In the genomic region with DNA sequence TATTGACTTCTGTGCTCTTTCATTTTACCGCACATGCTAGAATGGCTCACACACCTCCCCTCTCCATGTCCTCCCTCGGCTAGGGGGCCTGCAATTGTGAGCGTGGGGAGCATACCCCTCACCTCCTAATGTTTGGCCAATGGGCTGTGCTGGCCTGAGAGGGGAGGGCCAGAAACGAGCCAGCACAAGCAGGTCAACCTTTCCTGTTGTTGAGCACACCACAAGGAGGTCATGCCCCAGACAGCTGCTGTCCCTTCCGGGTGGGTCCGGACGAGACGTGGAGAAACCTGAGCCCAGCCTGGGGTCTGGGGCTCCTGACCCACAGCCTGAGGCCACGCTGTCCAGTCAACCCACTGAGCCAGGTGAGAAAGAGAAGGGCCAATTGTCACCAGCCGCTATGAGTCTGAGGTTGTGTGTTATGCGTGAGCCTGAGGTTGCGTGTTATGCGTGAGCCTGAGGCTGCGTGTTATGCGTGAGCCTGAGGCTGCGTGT, we compare ENCODE assay signal across 18 cellular contexts.
A peak's percentile ranks its signal among the peaks of the same experiment; 100 is the strongest.
DNase-seq lines count a peak whose midpoint lies in the region; TF ChIP-seq lines count a peak whose summit lies in the region.
"Had no signal": no experiment of that assay in that cellular context is flagged by ENCODE, and none has a peak within 500 bp of the region (broad histone marks: within the 10 kb centered on the region; RNA-seq: fewer than 3 reads in every experiment).

No MANE protein-coding gene starts in this region.

- H3K4me1 ChIP-seq in H9 (ENCODE audit: insufficient read depth, low read length): no peaks in the 10 kb centered on the region; the same call in 1 of the 2 replicates
- H3K4me1 ChIP-seq: HAP-1 had no signal

- H3K4me2 ChIP-seq in H9 (ENCODE audit: insufficient read depth, insufficient read length, low read length): no peak overlapping the region
- H3K4me2 ChIP-seq: PC-9, SK-N-SH had no signal

- H3K36me3 Mint-ChIP-seq in H9 (ENCODE audit: insufficient read depth in 1 of 3, low read depth in 3 of 3) (no peaks in the 10 kb centered on the region), type B pancreatic cell (no peaks in the 10 kb centered on the region)
- no peaks in the 10 kb centered on the region for H3K36me3 Mint-ChIP-seq in activated naive CD8-positive, alpha-beta T cell treated with anti-CD3 and anti-CD28 coated beads for 36 hours
- H3K36me3 Mint-ChIP-seq: CD4-positive, CD25-positive, alpha-beta regulatory T cell had no signal

- no peaks in the 10 kb centered on the region; a peak in 2 of 5 replicates for H3K9me3 Mint-ChIP-seq in H9
- no peaks in the 10 kb centered on the region for H3K9me3 Mint-ChIP-seq in type B pancreatic cell
- no peaks in the 10 kb centered on the region for H3K9me3 Mint-ChIP-seq in activated naive CD8-positive, alpha-beta T cell treated with anti-CD3 and anti-CD28 coated beads for 36 hours
- H3K9me3 Mint-ChIP-seq: CD4-positive, CD25-positive, alpha-beta regulatory T cell had no signal

- POLR2A ChIA-PET in RWPE1 (lab: Yijun Ruan, JAX; ENCODE audit: low non-redundant PET): no interaction called here

- no peak overlapping the region for H2BK20ac ChIP-seq in H9 (ENCODE audit: low read depth, low read length, poor library complexity, severe bottlenecking)

- no peak overlapping the region for H2AFZ ChIP-seq in H9 (ENCODE audit: low read length)
- H2AFZ ChIP-seq: PC-9 had no signal

- DNase-seq in H9: no peak
- peak; percentile 46 for DNase-seq in ecto neural progenitor cell (ENCODE audit: low spot score)
- DNase-seq in left kidney (ENCODE audit: low read depth, low spot score): peak; percentile 47
- peak; percentile 54 for DNase-seq in type B pancreatic cell (ENCODE audit: extremely low spot score, unreplicated experiment)
- DNase-seq in activated naive CD8-positive, alpha-beta T cell treated with anti-CD3 and anti-CD28 coated beads for 36 hours: no peak
- no peak for DNase-seq in NCI-H187 (lab: John Stamatoyannopoulos, UW)
- no peak for DNase-seq in RWPE1 (ENCODE audit: low spot score)
- DNase-seq: CD4-positive, CD25-positive, alpha-beta regulatory T cell; EL; GF-D8; KG1; NCI-H1436 treated with DMSO at 0.1 percent for 48 hours; NCI-H2227 treated with DMSO at 0.1 percent for 48 hours; PC-9; SIG-M5; SK-N-SH had no signal

- H3K27ac Mint-ChIP-seq in H9: peak overlapping the region in 1 of 3 experiments; percentile 72; a peak in 1 of 7 replicates
- H3K27ac Mint-ChIP-seq in type B pancreatic cell: no peak overlapping the region
- H3K27ac Mint-ChIP-seq in activated naive CD8-positive, alpha-beta T cell treated with anti-CD3 and anti-CD28 coated beads for 36 hours: no peak overlapping the region
- H3K27ac Mint-ChIP-seq: CD4-positive, CD25-positive, alpha-beta regulatory T cell had no signal

- no peak overlapping the region for H2BK120ac ChIP-seq in H9 (ENCODE audit: low read depth, low read length, poor library complexity, severe bottlenecking)

- H3K9me3 ChIP-seq in H9 (ENCODE audit: control insufficient read depth, low read depth, low read length): no peaks in the 10 kb centered on the region
- H3K9me3 ChIP-seq: HAP-1, SK-N-SH had no signal

- H3K4ac ChIP-seq in H9 (ENCODE audit: low read depth, low read length): no peak overlapping the region

- H2BK12ac ChIP-seq in H9 (ENCODE audit: insufficient read length, low read depth, low read length): no peak overlapping the region

- no peaks in the 10 kb centered on the region for H4K20me1 ChIP-seq in H9 (ENCODE audit: control insufficient read depth, insufficient read depth, insufficient read length)

- no peaks in the 10 kb centered on the region for H3K27me3 ChIP-seq in H9 (ENCODE audit: insufficient read depth, low read length)

- no CpG with 5 or more reads among the region's 16 CpGs for WGBS in H9 (ENCODE audit: extremely low coverage, insufficient read length, low lambda C conversion rate)

- TF ChIP-seq CTCF in H9 (conservative IDR thresholded peaks at IDR 0.05) (no peak), type B pancreatic cell (conservative IDR thresholded peaks at IDR 0.05) (no peak), RWPE1 (conservative IDR thresholded peaks at IDR 0.05; ENCODE audit: low read depth) (no peak)

- no peak overlapping the region for H4K5ac ChIP-seq in H9 (ENCODE audit: insufficient read length, low read depth, low read length)

- no peak overlapping the region for H4K91ac ChIP-seq in H9 (ENCODE audit: insufficient read length, low read depth, low read length)

- no peak overlapping the region for H3K56ac ChIP-seq in H9 (ENCODE audit: insufficient read length, low read depth, low read length)

- H3K27ac ChIP-seq in H9 (ENCODE audit: insufficient read length, low read depth, low read length) (no peak overlapping the region), RWPE1 (no peak overlapping the region)
- H3K27ac ChIP-seq: HL-60, PC-9 had no signal

- H3K18ac ChIP-seq in H9 (ENCODE audit: insufficient read length, low read depth, low read length): peak overlapping the region; percentile 23

- H3K23ac ChIP-seq in H9 (ENCODE audit: insufficient read length, low read depth, low read length): no peak overlapping the region

- H2BK15ac ChIP-seq in H9 (ENCODE audit: low read depth, low read length): no peak overlapping the region

- no peak overlapping the region; the same call in 1 of the 2 replicates for H3K14ac ChIP-seq in H9 (ENCODE audit: insufficient read depth, low read length)

- CTCF ChIA-PET in RWPE1 (lab: Yijun Ruan, JAX): no interaction called here

- no peak overlapping the region for H2AK5ac ChIP-seq in H9 (ENCODE audit: insufficient read length, low read length)

- H3K4me1 Mint-ChIP-seq in H9: peaks cover 21 to 26% of the 10 kb centered on the region in 2 experiments
- H3K4me1 Mint-ChIP-seq in type B pancreatic cell (ENCODE audit: unreplicated experiment): no peaks in the 10 kb centered on the region
- no peaks in the 10 kb centered on the region for H3K4me1 Mint-ChIP-seq in activated naive CD8-positive, alpha-beta T cell treated with anti-CD3 and anti-CD28 coated beads for 36 hours
- H3K4me1 Mint-ChIP-seq: CD4-positive, CD25-positive, alpha-beta regulatory T cell had no signal

- H2BK5ac ChIP-seq in H9 (ENCODE audit: insufficient read length, low read length): no peak overlapping the region

- no peak overlapping the region for H3T11ph ChIP-seq in H9 (ENCODE audit: low read length)

- H3K27me3 Mint-ChIP-seq in H9 (ENCODE audit: low read depth): peaks cover 14% of the 10 kb centered on the region
- peaks cover 16% of the 10 kb centered on the region for H3K27me3 Mint-ChIP-seq in type B pancreatic cell
- H3K27me3 Mint-ChIP-seq in activated naive CD8-positive, alpha-beta T cell treated with anti-CD3 and anti-CD28 coated beads for 36 hours: peaks cover 12% of the 10 kb centered on the region

- H3K4me3 Mint-ChIP-seq in H9 (no peak overlapping the region), type B pancreatic cell (no peak overlapping the region)
- no peak overlapping the region for H3K4me3 Mint-ChIP-seq in activated naive CD8-positive, alpha-beta T cell treated with anti-CD3 and anti-CD28 coated beads for 36 hours
- H3K4me3 Mint-ChIP-seq: CD4-positive, CD25-positive, alpha-beta regulatory T cell had no signal

- H4K8ac ChIP-seq in H9 (replicated peaks; ENCODE audit: insufficient read length, low read depth, low read length): no peak overlapping the region

- no peaks in the 10 kb centered on the region for H3K23me2 ChIP-seq in H9 (ENCODE audit: insufficient read length, low read depth, low read length, poor library complexity, severe bottlenecking)

- no peak overlapping the region for H3K9ac ChIP-seq in H9 (ENCODE audit: extremely low read depth, insufficient read length, low read length)
- H3K9ac ChIP-seq: SK-N-SH had no signal

- no peaks in the 10 kb centered on the region for H3K79me2 ChIP-seq in H9 (ENCODE audit: insufficient read depth, low read length)

- H3K79me1 ChIP-seq in H9 (ENCODE audit: insufficient read depth, low read depth, low read length, poor library complexity, severe bottlenecking): no peaks in the 10 kb centered on the region

Comparison
In these comparisons a context has a peak if more than half of its experiments do, and no peak if none do; other contexts are left out.
1. DNase-seq: peak in ecto neural progenitor cell (single experiment), left kidney (single experiment) and type B pancreatic cell (single experiment); none in H9 (single experiment), activated naive CD8-positive, alpha-beta T cell treated with anti-CD3 and anti-CD28 coated beads for 36 hours (single experiment), NCI-H187 (0 of 2) and RWPE1 (single experiment).